ENCODE assay signal across 9 cellular contexts in genomic region chr9:120402741-120403542, GRCh38.
DNase-seq lines count a peak whose midpoint lies in the region; FAIRE-seq and TF ChIP-seq lines count a peak whose summit lies in the region.
"Had no signal": no experiment of that assay in that cellular context is flagged by ENCODE, and none has a peak within 500 bp of the region (broad histone marks: within the 10 kb centered on the region; RNA-seq: fewer than 3 reads in every experiment).

No MANE protein-coding gene starts in this region.

- TF ChIP-seq POLR2A in NB4 (IDR thresholded peaks at IDR 0.05; ENCODE audit: extremely low read depth, insufficient read length): no peak

- POLR2A ChIA-PET in Caco-2 (lab: Charles Lee): no interaction called here

- H3K9me3 Mint-ChIP-seq in Caco-2 (ENCODE audit: unreplicated experiment): no peaks in the 10 kb centered on the region

- intact Hi-C loops in Caco-2 (cut with micrococcal nuclease; ENCODE audit: unreplicated experiment) (no loop called here), mammary epithelial cell (cut with micrococcal nuclease) (no loop called here)

- TF ChIP-seq CTCF in Caco-2 (IDR thresholded peaks at IDR 0.05; ENCODE audit: insufficient read depth in 1 of 2, low read depth in 1 of 2, low read length in 1 of 2, severe bottlenecking in 1 of 2, unreplicated experiment in 1 of 2) (no peak), NB4 (IDR thresholded peaks at IDR 0.05; ENCODE audit: low read depth, low read length) (no peak), mammary epithelial cell (conservative IDR thresholded peaks at IDR 0.05 in 1 of 2, IDR thresholded peaks at IDR 0.05 in 1 of 2; ENCODE audit: extremely low read depth in 1 of 2, insufficient read depth in 1 of 2, low read depth in 1 of 2, low read length in 2 of 2) (no peak)

- CTCF ChIA-PET in Caco-2 (lab: Charles Lee) (no interaction called here), mammary epithelial cell (lab: Charles Lee; ENCODE audit: low non-redundant PET) (interaction anchor here (0.5 kb wide), 1 partner anchor 579 kb away, joined by 3 read pairs; no protein-coding TSS in a partner anchor)

- H3K9ac ChIP-seq in mammary epithelial cell (ENCODE audit: insufficient read depth, low read length): no peak overlapping the region

- H3K27ac ChIP-seq in mammary epithelial cell (ENCODE audit: insufficient read depth, low read depth, low read length): no peak overlapping the region
- H3K27ac ChIP-seq in small intestine (ENCODE audit: low read depth in 1 of 2, low read length in 1 of 2): no peak overlapping the region

- no peak for FAIRE-seq in small intestine (lab: Jason Lieb, UNC)
- FAIRE-seq: TTC549 had no signal

- H3K9me3 ChIP-seq in Caco-2 (no peaks in the 10 kb centered on the region), mammary epithelial cell (replicated peaks; ENCODE audit: insufficient read depth, low read length) (no peaks in the 10 kb centered on the region), small intestine (ENCODE audit: control insufficient read depth, low read depth) (no peaks in the 10 kb centered on the region)

- no peak overlapping the region for H3K4me3 Mint-ChIP-seq in Caco-2 (ENCODE audit: unreplicated experiment)

- DNase-seq in Caco-2: no peak
- peak; percentile 94 for DNase-seq in NB4 (ENCODE audit: low read depth)
- DNase-seq in mammary epithelial cell: peak; percentile 87
- DNase-seq in non-pigmented ciliary epithelial cell (ENCODE audit: low read depth): peak; percentile 95
- no peak for DNase-seq in mesenteric fat pad (ENCODE audit: low spot score)
- no peak for DNase-seq in NCI-H128 (lab: John Stamatoyannopoulos, UW; ENCODE audit: unreplicated experiment)
- no peak for DNase-seq in small intestine
- DNase-seq in iPS-NIHi7 (ENCODE audit: extremely low spot score): no peak

- peak overlapping the region; percentile 63 for H3K27ac Mint-ChIP-seq in Caco-2 (ENCODE audit: unreplicated experiment)

- peak overlapping the region; percentile 63 for H3K4me2 ChIP-seq in mammary epithelial cell (ENCODE audit: insufficient read depth, low read depth, low read length)

- in situ Hi-C loops in mammary epithelial cell (cut with MboI; ENCODE audit: low sequenced_read_pairs in 2 of 2): no loop called here

- peaks cover 5% of the 10 kb centered on the region for H3K36me3 ChIP-seq in Caco-2 (ENCODE audit: control insufficient read depth, insufficient read depth, low read length)
- H3K36me3 ChIP-seq in mammary epithelial cell (ENCODE audit: insufficient read depth, low read length): peaks cover 10% of the 10 kb centered on the region
- H3K36me3 ChIP-seq in small intestine (ENCODE audit: control insufficient read depth in 2 of 2, insufficient read depth in 2 of 2, low read length in 2 of 2): peaks cover 14 to 27% of the 10 kb centered on the region in 2 donors

- BruUV-seq in Caco-2 (replicated peaks; lab: Mats Ljungman, UMichigan) (no TSS peak), mammary epithelial cell (replicated peaks; lab: Mats Ljungman, UMichigan) (no TSS peak)

- H3K4me1 ChIP-seq in Caco-2 (no peaks in the 10 kb centered on the region), mammary epithelial cell (ENCODE audit: insufficient read depth, low read length) (peaks cover 22% of the 10 kb centered on the region), small intestine (ENCODE audit: control insufficient read depth in 2 of 2, insufficient read depth in 1 of 2, low read depth in 1 of 2, low read length in 1 of 2) (no peaks in the 10 kb centered on the region)

- dilution Hi-C loops in mammary epithelial cell (cut with HindIII; ENCODE audit: low sequenced_read_pairs): no loop called here

- WGBS in mammary epithelial cell (ENCODE audit: low coverage, missing lambda C conversion rate): 70% methylated on average over 13 of the region's 13 CpGs
- 92 to 93% (median 92%) methylated on average over 13 of the region's 13 CpGs for WGBS in small intestine, 3 donors

- no peaks in the 10 kb centered on the region for H4K20me1 ChIP-seq in mammary epithelial cell (ENCODE audit: insufficient read depth, low read length)

- H3K79me2 ChIP-seq in mammary epithelial cell (ENCODE audit: insufficient read depth, low read length): no peaks in the 10 kb centered on the region

- no peaks in the 10 kb centered on the region for H3K27me3 Mint-ChIP-seq in Caco-2 (ENCODE audit: insufficient read depth, unreplicated experiment)

- H3K4me1 Mint-ChIP-seq in Caco-2 (ENCODE audit: low read depth, unreplicated experiment): no peaks in the 10 kb centered on the region

- no peak overlapping the region for H2AFZ ChIP-seq in mammary epithelial cell (ENCODE audit: low read depth, low read length)

- H3K27me3 ChIP-seq in Caco-2 (replicated peaks; ENCODE audit: control insufficient read depth, insufficient read depth, low read length): no peaks in the 10 kb centered on the region
- no peaks in the 10 kb centered on the region for H3K27me3 ChIP-seq in mammary epithelial cell (ENCODE audit: insufficient read depth, low read length)
- H3K27me3 ChIP-seq in small intestine (ENCODE audit: control insufficient read depth in 2 of 2, insufficient read depth in 2 of 2, low read length in 2 of 2): no peaks in the 10 kb centered on the region

- H3K4me3 ChIP-seq in Caco-2 (ENCODE audit: low read depth, low read length): no peak overlapping the region
- H3K4me3 ChIP-seq in NB4 (ENCODE audit: low read depth, low read length): no peak overlapping the region
- H3K4me3 ChIP-seq in mammary epithelial cell (replicated peaks in 1 of 3; ENCODE audit: insufficient read depth in 1 of 3, low read depth in 2 of 3, low read length in 3 of 3): no peak overlapping the region
- no peak overlapping the region for H3K4me3 ChIP-seq in small intestine (ENCODE audit: low read depth in 1 of 2, low read length in 2 of 2)

- H3K36me3 Mint-ChIP-seq in Caco-2 (ENCODE audit: insufficient read depth, unreplicated experiment): peaks cover 66% of the 10 kb centered on the region

Comparison
In these comparisons a context has a peak if more than half of its experiments do, and no peak if none do; other contexts are left out.
1. DNase-seq: peak in NB4 (single experiment), mammary epithelial cell (single experiment) and non-pigmented ciliary epithelial cell (single experiment); none in Caco-2 (0 of 2), mesenteric fat pad (single experiment), NCI-H128 (single experiment), small intestine (single experiment) and iPS-NIHi7 (single experiment).